ENCODE assay signal across 7 cellular contexts in the genomic region with DNA sequence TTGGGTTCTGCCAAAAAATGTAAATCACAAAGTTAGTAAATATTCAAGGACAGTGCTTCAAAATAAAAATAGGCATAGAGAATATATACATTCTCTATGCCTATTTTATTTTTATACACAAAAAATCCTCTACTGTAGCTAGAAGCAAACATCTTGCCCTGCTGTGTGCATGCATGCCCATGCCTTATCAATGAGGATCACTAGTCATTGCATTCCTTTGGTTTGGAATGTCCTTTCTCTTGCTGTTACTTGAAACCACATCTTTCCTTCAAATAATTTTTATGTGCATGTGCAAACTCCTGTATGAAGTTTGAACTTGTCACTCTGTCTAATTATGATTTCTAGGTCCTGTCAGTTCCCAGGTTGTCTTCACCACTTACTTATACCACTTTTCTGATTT.
"Had no signal": no experiment of that assay in that cellular context is flagged by ENCODE, and none has a peak within 500 bp of the region (broad histone marks: within the 10 kb centered on the region; RNA-seq: fewer than 3 reads in every experiment).

No MANE protein-coding gene starts in this region.

- FAIRE-seq: H54, HepG2 had no signal

- H3K4me3 ChIP-seq: GM23248 had no signal

- DNase-seq: GM23248, GOT3, H9, HCEC 1CT, KBM-7 had no signal

- ATAC-seq: HepG2 had no signal

- H3K27ac ChIP-seq: GM23248 had no signal

- H2AFZ ChIP-seq: GM23248 had no signal

- H3K9ac ChIP-seq: GM23248 had no signal
